ENCODE assay signal across 8 cellular contexts in genomic region chrX:47283015-47283771, GRCh38. TPM values are rescaled to one million over a fixed set of nuclear protein-coding genes. Genes with fewer than 3 reads are reported as not detected.
DNase-seq lines count a peak whose midpoint lies in the region; ATAC-seq and TF ChIP-seq lines count a peak whose summit lies in the region.
"Had no signal": no experiment of that assay in that cellular context is flagged by ENCODE, and none has a peak within 500 bp of the region (broad histone marks: within the 10 kb centered on the region; RNA-seq: fewer than 3 reads in every experiment).

No MANE protein-coding gene starts in this region.

- no peak for TF ChIP-seq EP300 in ovary (IDR thresholded peaks at IDR 0.05)

- H3K4me1 ChIP-seq in body of pancreas (no peaks in the 10 kb centered on the region), ovary (ENCODE audit: insufficient read depth) (no peaks in the 10 kb centered on the region)

- H3K27ac ChIP-seq in body of pancreas (no peak overlapping the region), ovary (no peak overlapping the region)

- TF ChIP-seq POLR2A in body of pancreas (IDR thresholded peaks at IDR 0.05) (no peak), ovary (IDR thresholded peaks at IDR 0.05) (no peak)

- H3K27me3 ChIP-seq in body of pancreas (no peaks in the 10 kb centered on the region), ovary (no peaks in the 10 kb centered on the region)

- H3K9me3 ChIP-seq in body of pancreas (no peaks in the 10 kb centered on the region), ovary (no peaks in the 10 kb centered on the region)

- H3K4me3 ChIP-seq in body of pancreas (no peak overlapping the region), ovary (no peak overlapping the region)

- intact Hi-C loops in body of pancreas (cut with DNase I), result no loop called here
- intact Hi-C loops in ovary (cut with DNase I), result no loop called here

- ATAC-seq in body of pancreas (no peak), HG02970 (IDR thresholded peaks at IDR 0.05; ENCODE audit: low FRiP score, unreplicated experiment) (no peak)

- 40 to 60% methylated on average over 1 to 17 of the region's 18 CpGs for WGBS in body of pancreas, 2 donors
- WGBS in ovary, 3 donors, result 41 to 46% (median 43%) methylated on average over 18 of the region's 18 CpGs

- DNase-seq in GM10266 (ENCODE audit: extremely low spot score), result peak; percentile 37
- DNase-seq in NCI-H1105 treated with DMSO at 0.1 percent for 48 hours (lab: John Stamatoyannopoulos, UW), result peak; percentile 51
- peak in 3 of 4 donors; percentile 11 to 34 (median 34) for DNase-seq in body of pancreas
- peak; percentile 19 to 51 (median 36) for DNase-seq in ovary
- no peak for DNase-seq in activated CD4-positive, CD25-positive, alpha-beta regulatory T cell (lab: John Stamatoyannopoulos, UW)
- DNase-seq in stimulated activated CD4-positive, alpha-beta T cell treated with anti-CD3 and anti-CD28 coated beads, Interleukin-2, amount 100 ng/mL, for 24 hours, result no peak
- DNase-seq: NCI-H1694 treated with DMSO at 0.1 percent for 48 hours had no signal

- H3K36me3 ChIP-seq in body of pancreas (replicated peaks in 1 of 2; ENCODE audit: insufficient read depth in 1 of 2, low read depth in 2 of 2), result no peaks in the 10 kb centered on the region
- no peaks in the 10 kb centered on the region for H3K36me3 ChIP-seq in ovary

- TF ChIP-seq CTCF in GM10266 (IDR thresholded peaks at IDR 0.05; ENCODE audit: control insufficient read depth, insufficient read depth, low read depth, missing control alignments), result no peak
- no peak for TF ChIP-seq CTCF in body of pancreas (IDR thresholded peaks at IDR 0.05)
- TF ChIP-seq CTCF in ovary (IDR thresholded peaks at IDR 0.05), result no peak

RNA-seq across cellular contexts. Expression of gene USP11, which starts 50.4 kb away (rescaled TPM):
- total RNA-seq in body of pancreas (10 to 100 TPM; 23.1 to 33.3 TPM), ovary (100 to 1,000 TPM in 5 of 7 donors, 10 to 100 TPM in 2; 55.6 to 166 (median 135) TPM)
- 10 to 100 TPM; 65.6 to 87.8 TPM for polyA plus RNA-seq in ovary

Comparison
In these comparisons a context has a peak if more than half of its experiments do, and no peak if none do; other contexts are left out.
1. DNase-seq: peak in GM10266 (single experiment), NCI-H1105 treated with DMSO at 0.1 percent for 48 hours (single experiment), body of pancreas (3 of 4) and ovary (5 of 5); none in activated CD4-positive, CD25-positive, alpha-beta regulatory T cell (0 of 4) and stimulated activated CD4-positive, alpha-beta T cell treated with anti-CD3 and anti-CD28 coated beads, Interleukin-2, amount 100 ng/mL, for 24 hours (0 of 2).